1 cellular context compared by ENCODE assay signal in the genomic region with DNA sequence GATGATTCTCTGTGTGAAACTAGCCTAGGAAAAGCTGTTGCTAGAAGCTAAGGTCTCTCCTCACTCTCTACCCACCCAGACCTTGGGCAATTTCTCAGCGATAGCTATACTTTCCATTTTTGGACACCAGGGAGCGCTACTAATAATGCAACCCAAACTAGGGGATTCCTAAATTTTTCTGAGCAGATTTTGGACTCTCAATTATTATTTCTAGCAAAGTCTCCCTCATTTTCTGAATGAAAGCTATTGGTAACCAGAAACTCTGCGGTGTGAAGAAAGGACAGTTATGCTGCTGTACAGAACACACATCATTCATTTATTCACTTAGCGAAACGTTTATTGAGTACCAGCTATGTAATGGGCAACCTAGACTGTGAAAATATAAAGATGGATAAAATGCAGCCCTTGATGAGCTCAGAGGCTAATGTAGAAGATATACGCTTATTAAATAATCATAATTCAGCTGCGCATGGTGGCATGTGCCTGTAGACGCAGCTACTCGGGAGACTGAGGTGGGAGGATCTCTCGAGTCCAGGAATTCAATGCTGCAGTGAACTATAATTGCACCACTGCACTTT.
TF ChIP-seq lines count a peak whose summit lies in the region.

No MANE protein-coding gene starts in this region.

TF ChIP-seq in liver, 16 proteins besides CTCF, POLR2A, EP300 and RAD21 (continued from another document):
- TF ChIP-seq, protein P1, sequence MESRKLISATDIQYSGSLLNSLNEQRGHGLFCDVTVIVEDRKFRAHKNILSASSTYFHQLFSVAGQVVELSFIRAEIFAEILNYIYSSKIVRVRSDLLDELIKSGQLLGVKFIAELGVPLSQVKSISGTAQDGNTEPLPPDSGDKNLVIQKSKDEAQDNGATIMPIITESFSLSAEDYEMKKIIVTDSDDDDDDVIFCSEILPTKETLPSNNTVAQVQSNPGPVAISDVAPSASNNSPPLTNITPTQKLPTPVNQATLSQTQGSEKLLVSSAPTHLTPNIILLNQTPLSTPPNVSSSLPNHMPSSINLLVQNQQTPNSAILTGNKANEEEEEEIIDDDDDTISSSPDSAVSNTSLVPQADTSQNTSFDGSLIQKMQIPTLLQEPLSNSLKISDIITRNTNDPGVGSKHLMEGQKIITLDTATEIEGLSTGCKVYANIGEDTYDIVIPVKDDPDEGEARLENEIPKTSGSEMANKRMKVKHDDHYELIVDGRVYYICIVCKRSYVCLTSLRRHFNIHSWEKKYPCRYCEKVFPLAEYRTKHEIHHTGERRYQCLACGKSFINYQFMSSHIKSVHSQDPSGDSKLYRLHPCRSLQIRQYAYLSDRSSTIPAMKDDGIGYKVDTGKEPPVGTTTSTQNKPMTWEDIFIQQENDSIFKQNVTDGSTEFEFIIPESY (IDR thresholded peaks at IDR 0.05), result no peak
- no peak for TF ChIP-seq EGR1 (IDR thresholded peaks at IDR 0.05; ENCODE audit: low read depth in 2 of 2)
